Comparison of ENCODE assay signal across 1 cellular context in the genomic region with DNA sequence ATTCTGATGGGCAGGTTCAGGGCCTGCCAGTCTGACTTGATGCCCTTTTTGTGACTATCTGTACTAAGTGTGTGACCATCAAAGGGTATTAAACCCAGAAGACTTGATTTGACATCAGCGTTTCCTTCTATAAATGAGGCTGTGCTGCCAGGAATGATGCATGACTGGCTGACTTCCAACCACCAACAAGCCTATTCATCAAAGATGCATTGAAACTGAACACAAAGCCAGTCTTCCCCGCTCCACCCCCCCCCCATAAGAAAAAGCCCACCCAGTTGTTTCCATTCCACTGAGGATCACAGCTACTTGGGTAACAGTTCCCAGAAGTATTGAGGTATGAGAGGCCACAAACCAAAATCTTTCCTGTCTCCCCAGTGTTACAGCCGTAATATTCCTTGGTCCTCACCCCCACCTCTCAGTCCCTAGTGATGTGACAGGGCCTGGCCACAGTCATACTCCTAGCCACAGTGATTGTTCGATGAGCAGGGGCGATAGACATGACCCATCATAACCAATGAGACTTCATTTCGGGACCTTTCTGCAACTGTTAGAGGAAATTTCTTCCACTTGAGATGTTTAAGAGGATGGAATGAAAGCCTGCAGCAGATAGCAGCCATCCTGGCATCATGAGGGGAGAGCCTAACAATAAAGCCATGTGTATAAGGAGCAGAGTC.
TF ChIP-seq lines count a peak whose summit lies in the region.

No MANE protein-coding gene starts in this region.

TF ChIP-seq in GM12878, 131 proteins besides CTCF, POLR2A, EP300 and RAD21 (continued from another document):
- no peak for TF ChIP-seq E2F4 (IDR thresholded peaks at IDR 0.05; ENCODE audit: low read depth, low read length)
TF ChIP-seq in GM12878: peak in this region for 0.
